Comparison of ENCODE assay signal across 8 cellular contexts in the genomic region with DNA sequence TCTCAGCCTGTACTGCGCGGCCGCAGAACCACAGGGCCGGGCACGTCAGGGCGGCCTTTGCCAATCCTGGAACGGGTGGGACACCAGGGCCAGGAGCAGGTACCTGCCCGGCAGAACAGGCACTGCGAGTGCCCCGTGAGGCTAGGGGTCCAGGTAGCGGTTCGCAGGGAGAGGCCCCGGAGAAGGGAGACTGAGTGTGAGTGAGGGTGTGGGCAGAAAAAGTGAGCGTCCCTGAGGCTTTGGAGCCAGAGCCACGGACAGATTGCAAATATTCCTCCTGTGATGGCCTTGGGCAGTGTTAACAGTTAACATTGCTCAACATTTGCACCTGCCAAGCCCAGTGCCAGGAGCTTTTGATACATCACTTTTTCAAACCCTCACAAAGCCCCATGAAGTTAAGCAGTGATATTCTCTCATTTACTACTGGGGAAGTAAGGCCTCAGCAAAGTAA. TPM values are rescaled to one million over a fixed set of nuclear protein-coding genes. Genes with fewer than 3 reads are reported as not detected.
DNase-seq lines count a peak whose midpoint lies in the region; TF ChIP-seq lines count a peak whose summit lies in the region.

No MANE protein-coding gene starts in this region.

- no peaks in the 10 kb centered on the region for H3K79me1 ChIP-seq in neuronal stem cell (ENCODE audit: low read depth, low read length)

- H2AFZ ChIP-seq in neuronal stem cell (ENCODE audit: low read length), result no peak overlapping the region

- H3K14ac ChIP-seq in neuronal stem cell (ENCODE audit: low read length), result no peak overlapping the region

- H2BK15ac ChIP-seq in neuronal stem cell (ENCODE audit: low read length), result peak overlapping the region; percentile 21

- H3K4ac ChIP-seq in neuronal stem cell (ENCODE audit: low read length), result no peak overlapping the region

- H3K27me3 ChIP-seq in esophagus (ENCODE audit: control insufficient read depth in 1 of 2, insufficient read depth in 2 of 2, low read length in 2 of 2), result no peaks in the 10 kb centered on the region
- H3K27me3 ChIP-seq in neuronal stem cell (ENCODE audit: control insufficient read depth in 3 of 3, insufficient read depth in 3 of 3, low read depth in 1 of 3, low read length in 3 of 3), result peaks cover 0 to 23% (median 0%) of the 10 kb centered on the region in 3 experiments

- peaks cover 4 to 25% of the 10 kb centered on the region in 2 donors for H3K36me3 ChIP-seq in esophagus (ENCODE audit: control insufficient read depth in 2 of 2, insufficient read depth in 2 of 2, low read length in 1 of 2)
- peaks cover 3 to 28% of the 10 kb centered on the region in 2 donors for H3K36me3 ChIP-seq in neuronal stem cell (replicated peaks in 1 of 2; ENCODE audit: control insufficient read depth in 2 of 2, insufficient read depth in 2 of 2, low read length in 2 of 2)

- peak overlapping the region; percentile 91 for H3K4me2 ChIP-seq in neuronal stem cell (ENCODE audit: insufficient read depth, low read length, poor library complexity, severe bottlenecking)

- no peak overlapping the region for H2BK12ac ChIP-seq in neuronal stem cell (ENCODE audit: low read length)

- TF ChIP-seq CTCF in AG09309 (IDR thresholded peaks at IDR 0.05; ENCODE audit: control insufficient read depth, insufficient read depth, low read depth, low read length, missing control alignments) (no peak), LNCaP clone FGC (IDR thresholded peaks at IDR 0.05; ENCODE audit: control insufficient read depth, extremely low read depth, insufficient read depth) (no peak)

- no peak overlapping the region for H4K91ac ChIP-seq in neuronal stem cell (ENCODE audit: low read depth, low read length, poor library complexity)

- H4K8ac ChIP-seq in neuronal stem cell (ENCODE audit: low read depth, low read length), result no peak overlapping the region

- DNase-seq in AG09309 (ENCODE audit: low read depth) (no peak), LNCaP clone FGC (ENCODE audit: low read depth) (no peak), neuronal stem cell (ENCODE audit: low spot score) (no peak), middle frontal gyrus (ENCODE audit: extremely low spot score, low spot score) (no peak), germinal center (ENCODE audit: low spot score) (no peak), NCI-H748 treated with DMSO at 0.1 percent for 48 hours (lab: John Stamatoyannopoulos, UW) (no peak)
- no peak for DNase-seq in stimulated activated CD4-positive, alpha-beta T cell treated with anti-CD3 and anti-CD28 coated beads, Interleukin-4, amount 100 ng/mL, for 1 hour

- peak overlapping the region; percentile 69 for H3K23ac ChIP-seq in neuronal stem cell (ENCODE audit: low read depth, low read length, poor library complexity)

- H3K4me1 ChIP-seq in esophagus (ENCODE audit: control insufficient read depth in 2 of 2, insufficient read depth in 2 of 2, low read length in 1 of 2), result peaks cover 0 to 6% of the 10 kb centered on the region in 2 donors
- peaks cover 0 to 11% of the 10 kb centered on the region in 2 donors for H3K4me1 ChIP-seq in neuronal stem cell (ENCODE audit: control insufficient read depth in 2 of 2, insufficient read depth in 1 of 2, low read depth in 1 of 2, low read length in 2 of 2)

- 15 to 19% methylated on average over 15 of the region's 15 CpGs for WGBS in esophagus, 2 donors
- no CpG with 5 or more reads among the region's 15 CpGs for WGBS in neuronal stem cell (ENCODE audit: extremely low coverage in 2 of 2, insufficient read length in 2 of 2, insufficient replicate concordance in 1 of 2), 2 donors

- peak overlapping the region; percentile 61 for H3K18ac ChIP-seq in neuronal stem cell (ENCODE audit: low read length)

- peak overlapping the region; percentile 57 for H3K9ac ChIP-seq in neuronal stem cell (ENCODE audit: low read depth, low read length, poor library complexity)

- no peak overlapping the region for H2BK120ac ChIP-seq in neuronal stem cell (ENCODE audit: low read depth, low read length)

- H3K27ac ChIP-seq in esophagus (ENCODE audit: low read depth in 2 of 2, low read length in 1 of 2) (no peak overlapping the region), neuronal stem cell (replicated peaks; ENCODE audit: low read length) (no peak overlapping the region)

- H3K9me3 ChIP-seq in esophagus (ENCODE audit: control insufficient read depth in 2 of 2, insufficient read depth in 1 of 2, low read depth in 1 of 2, low read length in 1 of 2) (no peaks in the 10 kb centered on the region), neuronal stem cell (replicated peaks in 1 of 2; ENCODE audit: control insufficient read depth in 2 of 2, insufficient read depth in 1 of 2, low read depth in 1 of 2, low read length in 2 of 2) (peaks cover 0 to 3% of the 10 kb centered on the region in 2 donors)

- H2BK5ac ChIP-seq in neuronal stem cell (ENCODE audit: low read length), result no peak overlapping the region

- peak overlapping the region; percentile 82 for H2AK5ac ChIP-seq in neuronal stem cell (ENCODE audit: low read depth, low read length)

- peak overlapping the region; percentile 41 for H3K4me3 ChIP-seq in AG09309 (ENCODE audit: control insufficient read depth, low read depth, low read length)
- peak overlapping the region; percentile 57 for H3K4me3 ChIP-seq in LNCaP clone FGC (ENCODE audit: low read depth, low read length)
- H3K4me3 ChIP-seq in esophagus (ENCODE audit: low read depth in 1 of 2, low read length in 2 of 2), result peak overlapping the region; percentile 38 to 49
- peak overlapping the region in 1 of 2 donors; percentile 83 for H3K4me3 ChIP-seq in neuronal stem cell (ENCODE audit: low read length in 2 of 2)

RNA-seq across cellular contexts. Expression of a gene that starts 0.5 kb away (rescaled TPM):
- polyA plus RNA-seq in esophagus, result under 1 TPM; 0.18 to 0.67 TPM
- 0.52 TPM for polyA plus RNA-seq in neuronal stem cell (2013, experiment 1 of 2)
- 0.55 TPM for polyA plus RNA-seq in neuronal stem cell (2013, experiment 2 of 2)

RNA-seq across cellular contexts. Expression of a gene that starts 17.9 kb away (rescaled TPM):
- polyA plus RNA-seq in esophagus, result 10 to 100 TPM; 13.1 to 13.7 TPM
- 7.3 TPM for polyA plus RNA-seq in neuronal stem cell (2013, experiment 1 of 2)
- 7.4 TPM for polyA plus RNA-seq in neuronal stem cell (2013, experiment 2 of 2)

RNA-seq across cellular contexts. Expression of a gene that starts 23.3 kb away (rescaled TPM):
- polyA plus RNA-seq in esophagus, result 10 to 100 TPM; 16.7 to 17.4 TPM
- polyA plus RNA-seq in neuronal stem cell (2013, experiment 1 of 2), result 58.1 TPM
- polyA plus RNA-seq in neuronal stem cell (2013, experiment 2 of 2), result 56.9 TPM

RNA-seq across cellular contexts. Expression of a gene that starts 31.8 kb away (rescaled TPM):
- polyA plus RNA-seq in esophagus, result 10 to 100 TPM; 14.2 to 15.1 TPM
- polyA plus RNA-seq in neuronal stem cell (2013, experiment 1 of 2), result 39.7 TPM
- polyA plus RNA-seq in neuronal stem cell (2013, experiment 2 of 2), result 39.2 TPM

RNA-seq across cellular contexts. Expression of a gene that starts 45.2 kb away (rescaled TPM):
- polyA plus RNA-seq in esophagus, result not detected
- polyA plus RNA-seq in neuronal stem cell (2013, experiment 1 of 2), result not detected
- not detected for polyA plus RNA-seq in neuronal stem cell (2013, experiment 2 of 2)
